ENCODE assay signal across 1 cellular context in the genomic region with DNA sequence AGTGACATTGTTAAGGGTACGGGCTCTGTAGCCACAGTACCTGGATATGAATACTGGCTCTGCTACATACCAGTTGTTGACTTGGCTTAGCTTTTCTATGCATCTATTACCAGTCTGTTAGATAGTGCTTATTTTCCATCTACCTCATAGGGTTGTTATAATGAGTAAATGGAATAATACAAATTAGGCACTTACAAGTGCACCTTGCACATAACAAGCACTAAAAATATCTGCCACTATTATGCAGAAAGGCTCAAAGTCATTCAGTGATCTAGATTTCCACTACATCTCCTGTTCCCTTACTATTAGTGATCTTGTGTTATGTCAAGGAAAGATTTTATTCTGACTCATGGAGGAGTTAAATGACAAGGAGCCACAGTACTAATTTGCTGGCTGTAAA.
TF ChIP-seq lines count a peak whose summit lies in the region.

No MANE protein-coding gene starts in this region.

TF ChIP-seq in GM23338, 12 proteins besides CTCF, POLR2A, EP300 and RAD21 (continued from another document):
- TF ChIP-seq, protein P1, sequence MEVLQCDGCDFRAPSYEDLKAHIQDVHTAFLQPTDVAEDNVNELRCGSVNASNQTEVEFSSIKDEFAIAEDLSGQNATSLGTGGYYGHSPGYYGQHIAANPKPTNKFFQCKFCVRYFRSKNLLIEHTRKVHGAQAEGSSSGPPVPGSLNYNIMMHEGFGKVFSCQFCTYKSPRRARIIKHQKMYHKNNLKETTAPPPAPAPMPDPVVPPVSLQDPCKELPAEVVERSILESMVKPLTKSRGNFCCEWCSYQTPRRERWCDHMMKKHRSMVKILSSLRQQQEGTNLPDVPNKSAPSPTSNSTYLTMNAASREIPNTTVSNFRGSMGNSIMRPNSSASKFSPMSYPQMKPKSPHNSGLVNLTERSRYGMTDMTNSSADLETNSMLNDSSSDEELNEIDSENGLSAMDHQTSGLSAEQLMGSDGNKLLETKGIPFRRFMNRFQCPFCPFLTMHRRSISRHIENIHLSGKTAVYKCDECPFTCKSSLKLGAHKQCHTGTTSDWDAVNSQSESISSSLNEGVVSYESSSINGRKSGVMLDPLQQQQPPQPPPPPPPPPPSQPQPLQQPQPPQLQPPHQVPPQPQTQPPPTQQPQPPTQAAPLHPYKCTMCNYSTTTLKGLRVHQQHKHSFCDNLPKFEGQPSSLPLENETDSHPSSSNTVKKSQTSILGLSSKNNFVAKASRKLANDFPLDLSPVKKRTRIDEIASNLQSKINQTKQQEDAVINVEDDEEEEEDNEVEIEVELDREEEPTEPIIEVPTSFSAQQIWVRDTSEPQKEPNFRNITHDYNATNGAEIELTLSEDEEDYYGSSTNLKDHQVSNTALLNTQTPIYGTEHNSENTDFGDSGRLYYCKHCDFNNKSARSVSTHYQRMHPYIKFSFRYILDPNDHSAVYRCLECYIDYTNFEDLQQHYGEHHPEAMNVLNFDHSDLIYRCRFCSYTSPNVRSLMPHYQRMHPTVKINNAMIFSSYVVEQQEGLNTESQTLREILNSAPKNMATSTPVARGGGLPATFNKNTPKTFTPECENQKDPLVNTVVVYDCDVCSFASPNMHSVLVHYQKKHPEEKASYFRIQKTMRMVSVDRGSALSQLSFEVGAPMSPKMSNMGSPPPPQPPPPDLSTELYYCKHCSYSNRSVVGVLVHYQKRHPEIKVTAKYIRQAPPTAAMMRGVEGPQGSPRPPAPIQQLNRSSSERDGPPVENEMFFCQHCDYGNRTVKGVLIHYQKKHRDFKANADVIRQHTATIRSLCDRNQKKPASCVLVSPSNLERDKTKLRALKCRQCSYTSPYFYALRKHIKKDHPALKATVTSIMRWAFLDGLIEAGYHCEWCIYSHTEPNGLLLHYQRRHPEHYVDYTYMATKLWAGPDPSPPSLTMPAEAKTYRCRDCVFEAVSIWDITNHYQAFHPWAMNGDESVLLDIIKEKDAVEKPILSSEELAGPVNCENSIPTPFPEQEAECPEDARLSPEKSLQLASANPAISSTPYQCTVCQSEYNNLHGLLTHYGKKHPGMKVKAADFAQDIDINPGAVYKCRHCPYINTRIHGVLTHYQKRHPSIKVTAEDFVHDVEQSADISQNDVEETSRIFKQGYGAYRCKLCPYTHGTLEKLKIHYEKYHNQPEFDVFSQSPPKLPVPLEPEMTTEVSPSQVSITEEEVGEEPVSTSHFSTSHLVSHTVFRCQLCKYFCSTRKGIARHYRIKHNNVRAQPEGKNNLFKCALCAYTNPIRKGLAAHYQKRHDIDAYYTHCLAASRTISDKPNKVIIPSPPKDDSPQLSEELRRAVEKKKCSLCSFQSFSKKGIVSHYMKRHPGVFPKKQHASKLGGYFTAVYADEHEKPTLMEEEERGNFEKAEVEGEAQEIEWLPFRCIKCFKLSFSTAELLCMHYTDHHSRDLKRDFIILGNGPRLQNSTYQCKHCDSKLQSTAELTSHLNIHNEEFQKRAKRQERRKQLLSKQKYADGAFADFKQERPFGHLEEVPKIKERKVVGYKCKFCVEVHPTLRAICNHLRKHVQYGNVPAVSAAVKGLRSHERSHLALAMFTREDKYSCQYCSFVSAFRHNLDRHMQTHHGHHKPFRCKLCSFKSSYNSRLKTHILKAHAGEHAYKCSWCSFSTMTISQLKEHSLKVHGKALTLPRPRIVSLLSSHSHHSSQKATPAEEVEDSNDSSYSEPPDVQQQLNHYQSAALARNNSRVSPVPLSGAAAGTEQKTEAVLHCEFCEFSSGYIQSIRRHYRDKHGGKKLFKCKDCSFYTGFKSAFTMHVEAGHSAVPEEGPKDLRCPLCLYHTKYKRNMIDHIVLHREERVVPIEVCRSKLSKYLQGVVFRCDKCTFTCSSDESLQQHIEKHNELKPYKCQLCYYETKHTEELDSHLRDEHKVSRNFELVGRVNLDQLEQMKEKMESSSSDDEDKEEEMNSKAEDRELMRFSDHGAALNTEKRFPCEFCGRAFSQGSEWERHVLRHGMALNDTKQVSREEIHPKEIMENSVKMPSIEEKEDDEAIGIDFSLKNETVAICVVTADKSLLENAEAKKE (CRISPR knock-in tag; IDR thresholded peaks at IDR 0.05) = no peak
- no peak for TF ChIP-seq JUNB (IDR thresholded peaks at IDR 0.05; ENCODE audit: unreplicated experiment)
